21 cellular contexts compared by ENCODE assay signal in the genomic region with DNA sequence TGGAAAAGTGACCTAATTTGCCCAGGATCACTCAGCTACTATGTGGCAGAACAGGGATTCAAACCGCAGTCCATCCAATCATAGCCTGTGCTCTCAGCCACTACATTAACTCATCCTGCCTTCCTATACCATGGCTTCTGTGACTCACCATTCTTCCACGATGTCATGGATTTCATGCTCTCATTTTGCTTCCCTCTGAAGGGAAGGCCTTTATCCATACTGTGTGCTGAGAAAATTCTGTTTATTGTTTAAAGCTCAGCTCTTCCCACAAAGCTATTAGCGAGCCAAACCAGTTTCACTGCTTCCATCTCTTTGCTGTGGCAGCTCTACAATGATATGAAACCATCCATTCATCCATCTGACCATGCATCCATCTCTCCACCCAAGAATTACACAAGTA.
"Had no signal": no experiment of that assay in that cellular context is flagged by ENCODE, and none has a peak within 500 bp of the region (broad histone marks: within the 10 kb centered on the region; RNA-seq: fewer than 3 reads in every experiment).

No MANE protein-coding gene starts in this region.

- H3K27ac ChIP-seq: esophagus muscularis mucosa, neutrophil, prostate gland, transverse colon, WERI-Rb-1 had no signal

- H3K27me3 Mint-ChIP-seq: brain; naive thymus-derived CD8-positive, alpha-beta T cell had no signal

- ATAC-seq: activated CD8-positive, alpha-beta T cell treated with anti-CD3 and anti-CD28 coated beads, Interleukin-2, amount 10 ng/mL, durations not matched to agents 7 days and 5 days; mucosa of descending colon; naive thymus-derived CD8-positive, alpha-beta T cell; sciatic nerve had no signal

- DNase-seq: activated CD4-positive, alpha-beta T cell treated with anti-CD3 and anti-CD28 coated beads for 4 hours; activated CD8-positive, alpha-beta memory T cell treated with anti-CD3 and anti-CD28 coated beads, Interleukin-2, amount 50 U/mL, for 48 hours; activated CD8-positive, alpha-beta T cell treated with anti-CD3 and anti-CD28 coated beads, Interleukin-2, amount 10 ng/mL, durations not matched to agents 7 days and 5 days; activated naive CD4-positive, alpha-beta T cell; cerebellar nuclear complex; hippocampal formation; mucosa of descending colon; naive thymus-derived CD8-positive, alpha-beta T cell; stimulated activated CD4-positive, alpha-beta T cell treated with anti-CD3 and anti-CD28 coated beads, Interleukin-2, amount 100 ng/mL, for 24 hours; stimulated activated naive CD4-positive, alpha-beta T cell; substantia nigra; T-helper 1 cell; transverse colon; WERI-Rb-1 had no signal

- H3K27ac Mint-ChIP-seq: activated CD8-positive, alpha-beta T cell treated with anti-CD3 and anti-CD28 coated beads, Interleukin-2, amount 10 ng/mL, durations not matched to agents 7 days and 5 days; activated T-helper 1 cell treated with anti-CD3 and anti-CD28 coated beads, Interleukin-12 subunit alpha, Interleukin-12 subunit beta, Interleukin-2, Interleukin-4 antibody, amounts not matched to agents 30 ng/mL and 10 ng/mL and 1 ng/mL, durations not matched to agents 14 hours and 24 hours and 36 hours; brain; dendritic cell treated with granulocyte-macrophage colony-stimulating factor and Interleukin-4, amounts not matched to agents 40 ng/mL and 50 ng/mL, for 4 days; naive thymus-derived CD8-positive, alpha-beta T cell had no signal

- H3K4me1 ChIP-seq: esophagus muscularis mucosa, prostate gland, transverse colon had no signal

- H3K4me3 ChIP-seq: esophagus muscularis mucosa, mucosa of descending colon, prostate gland, transverse colon had no signal

- H3K36me3 ChIP-seq: esophagus muscularis mucosa, neutrophil, prostate gland, transverse colon, WERI-Rb-1 had no signal

- H3K36me3 Mint-ChIP-seq: brain; naive thymus-derived CD8-positive, alpha-beta T cell had no signal

- H3K9me3 ChIP-seq: esophagus muscularis mucosa, mucosa of descending colon, neutrophil, prostate gland, transverse colon had no signal

- H3K9me3 Mint-ChIP-seq: activated T-helper 1 cell treated with anti-CD3 and anti-CD28 coated beads, Interleukin-12 subunit alpha, Interleukin-12 subunit beta, Interleukin-2, Interleukin-4 antibody, amounts not matched to agents 30 ng/mL and 10 ng/mL and 1 ng/mL, durations not matched to agents 14 hours and 24 hours and 36 hours; dendritic cell treated with granulocyte-macrophage colony-stimulating factor and Interleukin-4, amounts not matched to agents 40 ng/mL and 50 ng/mL, for 4 days; naive thymus-derived CD8-positive, alpha-beta T cell had no signal

- H3K27me3 ChIP-seq: esophagus muscularis mucosa, neutrophil, transverse colon had no signal

- H3K4me3 Mint-ChIP-seq: activated CD8-positive, alpha-beta T cell treated with anti-CD3 and anti-CD28 coated beads, Interleukin-2, amount 10 ng/mL, durations not matched to agents 7 days and 5 days; activated T-helper 1 cell treated with anti-CD3 and anti-CD28 coated beads, Interleukin-12 subunit alpha, Interleukin-12 subunit beta, Interleukin-2, Interleukin-4 antibody, amounts not matched to agents 30 ng/mL and 10 ng/mL and 1 ng/mL, durations not matched to agents 14 hours and 24 hours and 36 hours; brain; dendritic cell treated with granulocyte-macrophage colony-stimulating factor and Interleukin-4, amounts not matched to agents 40 ng/mL and 50 ng/mL, for 4 days; naive thymus-derived CD8-positive, alpha-beta T cell had no signal

- H3K4me1 Mint-ChIP-seq: brain; naive thymus-derived CD8-positive, alpha-beta T cell had no signal
